ENCODE assay signal across 34 cellular contexts in the genomic region with DNA sequence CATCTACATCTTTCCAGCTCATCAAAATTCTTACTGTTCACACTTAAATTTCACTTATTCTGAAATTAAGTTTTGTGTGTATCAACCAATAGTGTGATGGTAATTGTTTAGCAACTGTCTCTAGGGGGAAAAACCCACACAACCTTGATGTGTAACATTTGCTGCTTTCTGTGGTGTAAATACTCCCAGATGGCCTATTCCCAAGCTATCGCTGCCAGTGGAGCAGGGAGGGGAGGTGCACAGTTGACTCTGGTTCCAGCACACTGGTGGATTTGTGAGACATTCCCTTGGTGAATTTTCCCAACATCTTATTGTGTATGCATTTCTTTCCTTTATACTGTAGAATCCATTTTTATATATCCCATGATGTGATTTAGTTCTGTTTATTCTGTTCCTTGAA.
DNase-seq lines count a peak whose midpoint lies in the region; ATAC-seq, FAIRE-seq and TF ChIP-seq lines count a peak whose summit lies in the region.
"Had no signal": no experiment of that assay in that cellular context is flagged by ENCODE, and none has a peak within 500 bp of the region (broad histone marks: within the 10 kb centered on the region; RNA-seq: fewer than 3 reads in every experiment).

No MANE protein-coding gene starts in this region.

- H3K4me1 Mint-ChIP-seq in activated T-cell treated with anti-CD3 and anti-CD28 coated beads, Interleukin-2, amount 50 U/mL, for 72 hours (ENCODE audit: low read depth), result peaks cover 11% of the 10 kb centered on the region
- H3K4me1 Mint-ChIP-seq: B cell; CD14-positive monocyte; CD4-positive, alpha-beta memory T cell; CD4-positive, CD25-positive, alpha-beta regulatory T cell; CD8-positive, alpha-beta memory T cell had no signal

- 82% methylated on average over 1 of the region's 1 CpG for WGBS in right cardiac atrium
- 20 to 24% methylated on average over 1 of the region's 1 CpG for WGBS in pancreas, 2 donors

- no peak for ATAC-seq in activated T-cell treated with anti-CD3 and anti-CD28 coated beads, Interleukin-2, amount 50 U/mL, for 72 hours (replicated peaks in 1 of 2)
- ATAC-seq in right cardiac atrium, result no peak
- ATAC-seq in pancreas, result peak in 3 of 4 donors; percentile 37 to 65 (median 55)
- ATAC-seq: A549; CD8-positive, alpha-beta T cell had no signal

- H3K9me3 Mint-ChIP-seq in activated T-cell treated with anti-CD3 and anti-CD28 coated beads, Interleukin-2, amount 50 U/mL, for 72 hours, result no peaks in the 10 kb centered on the region
- H3K9me3 Mint-ChIP-seq: CD4-positive, alpha-beta T cell; CD8-positive, alpha-beta T cell had no signal

- intact Hi-C loops in cardiac septum (cut with DNase I), result no loop called here
- intact Hi-C loops in right cardiac atrium (cut with DNase I), result no loop called here
- intact Hi-C loops in pancreas (cut with DNase I), result no loop called here

- no peaks in the 10 kb centered on the region for H3K27me3 ChIP-seq in right cardiac atrium (ENCODE audit: control insufficient read depth, insufficient read depth)
- H3K27me3 ChIP-seq in pancreas, result no peaks in the 10 kb centered on the region
- H3K27me3 ChIP-seq: BLaER1; BLaER1 treated with 17β-estradiol and CSF1 and Interleukin-3, amounts not matched to agents 10 nM and 100 nM had no signal

- H3K4me3 ChIP-seq in right cardiac atrium (ENCODE audit: low read length), result no peak overlapping the region
- no peak overlapping the region for H3K4me3 ChIP-seq in pancreas
- H3K4me3 ChIP-seq: A549; BLaER1; BLaER1 treated with 17β-estradiol and CSF1 and Interleukin-3, amounts not matched to agents 10 nM and 100 nM had no signal

- TF ChIP-seq CTCF in pancreas (IDR thresholded peaks at IDR 0.05), result no peak

- H3K27ac Mint-ChIP-seq in activated T-cell treated with anti-CD3 and anti-CD28 coated beads, Interleukin-2, amount 50 U/mL, for 72 hours, result peak overlapping the region; percentile 43
- H3K27ac Mint-ChIP-seq: B cell; CD14-positive monocyte; CD4-positive, alpha-beta memory T cell; CD4-positive, alpha-beta T cell; CD4-positive, CD25-positive, alpha-beta regulatory T cell; CD8-positive, alpha-beta memory T cell; CD8-positive, alpha-beta T cell had no signal

- H3K36me3 ChIP-seq in pancreas, result no peaks in the 10 kb centered on the region
- H3K36me3 ChIP-seq: BE2C; BLaER1; BLaER1 treated with 17β-estradiol and CSF1 and Interleukin-3, amounts not matched to agents 10 nM and 100 nM had no signal

- no peak for DNase-seq in activated T-cell treated with anti-CD3 and anti-CD28 coated beads, Interleukin-2, amount 50 U/mL, for 72 hours
- no peak for DNase-seq in activated T-cell treated with anti-CD3 and anti-CD28 coated beads, Interleukin-2, amount 50 U/mL, for 1 hour
- DNase-seq in cardiac septum (ENCODE audit: low spot score) (peak; percentile 41), right cardiac atrium (no peak), pancreas (peak in 1 of 6 donors; percentile 7), germinal center (ENCODE audit: low spot score) (no peak)
- DNase-seq: 8988T; ACHN; AML-193; BE2C; C1 segment of cervical spinal cord; Calu3; CD4-positive, alpha-beta memory T cell; CD4-positive, alpha-beta T cell; CD4-positive, CD25-positive, alpha-beta regulatory T cell; CD8-positive, alpha-beta memory T cell; CD8-positive, alpha-beta T cell; COR-L47; DMS 273 treated with DMSO at 0.1 percent for 48 hours; DMS153; DMS53; DMS79; DMS79 treated with DMSO at 0.1 percent for 48 hours; DND-41; EL had no signal

- no peaks in the 10 kb centered on the region for H3K36me3 Mint-ChIP-seq in activated T-cell treated with anti-CD3 and anti-CD28 coated beads, Interleukin-2, amount 50 U/mL, for 72 hours (ENCODE audit: insufficient read depth in 2 of 2)
- H3K36me3 Mint-ChIP-seq: CD14-positive monocyte; CD4-positive, alpha-beta memory T cell; CD4-positive, CD25-positive, alpha-beta regulatory T cell; CD8-positive, alpha-beta memory T cell; CD8-positive, alpha-beta T cell had no signal

- H3K4me3 Mint-ChIP-seq in activated T-cell treated with anti-CD3 and anti-CD28 coated beads, Interleukin-2, amount 50 U/mL, for 72 hours, result no peak overlapping the region
- H3K4me3 Mint-ChIP-seq: B cell; CD14-positive monocyte; CD4-positive, alpha-beta memory T cell; CD4-positive, alpha-beta T cell; CD4-positive, CD25-positive, alpha-beta regulatory T cell; CD8-positive, alpha-beta memory T cell; CD8-positive, alpha-beta T cell had no signal

- H3K4me1 ChIP-seq in right cardiac atrium (ENCODE audit: control insufficient read depth, insufficient read depth, low read length) (no peaks in the 10 kb centered on the region), pancreas (no peaks in the 10 kb centered on the region)
- H3K4me1 ChIP-seq: A549, BE2C, Caco-2 had no signal

- H3K9me3 ChIP-seq in right cardiac atrium (ENCODE audit: control insufficient read depth, low read length) (no peaks in the 10 kb centered on the region), pancreas (no peaks in the 10 kb centered on the region)
- H3K9me3 ChIP-seq: A549; BE2C; BLaER1; BLaER1 treated with 17β-estradiol and CSF1 and Interleukin-3, amounts not matched to agents 10 nM and 100 nM; Caco-2 had no signal

- no peaks in the 10 kb centered on the region for H3K27me3 Mint-ChIP-seq in activated T-cell treated with anti-CD3 and anti-CD28 coated beads, Interleukin-2, amount 50 U/mL, for 72 hours (ENCODE audit: low read depth)
- H3K27me3 Mint-ChIP-seq: B cell; CD4-positive, alpha-beta T cell; CD4-positive, CD25-positive, alpha-beta regulatory T cell had no signal

- H3K27ac ChIP-seq in right cardiac atrium (ENCODE audit: low read length) (no peak overlapping the region), pancreas (no peak overlapping the region)
- H3K27ac ChIP-seq: 22Rv1; A549; BLaER1; BLaER1 treated with 17β-estradiol and CSF1 and Interleukin-3, amounts not matched to agents 10 nM and 100 nM; C4-2B had no signal

- FAIRE-seq in pancreas (lab: Jason Lieb, UNC), result no peak
- FAIRE-seq: A549, D721Med had no signal

Comparison
In these comparisons a context has a peak if more than half of its experiments do, and no peak if none do; other contexts are left out.
1. ATAC-seq: peak in pancreas (3 of 4); none in activated T-cell treated with anti-CD3 and anti-CD28 coated beads, Interleukin-2, amount 50 U/mL, for 72 hours (0 of 2) and right cardiac atrium (0 of 2).